Comparison of ENCODE assay signal across 8 cellular contexts in genomic region chr19:10379880-10380310, GRCh38. TPM values are rescaled to one million over a fixed set of nuclear protein-coding genes. Genes with fewer than 3 reads are reported as not detected.
A peak's percentile ranks its signal among the peaks of the same experiment; 100 is the strongest.
DNase-seq lines count a peak whose midpoint lies in the region; ATAC-seq, FAIRE-seq and TF ChIP-seq lines count a peak whose summit lies in the region.

No MANE protein-coding gene starts in this region.

- CTCF ChIA-PET in A549 (lab: Yijun Ruan, JAX) = interaction anchor here (0.9 to 6.1 kb wide), 7 partner anchors 9 to 337 kb away, joined by 3 to 31 read pairs (median 20); partner anchors contain the start of genes DNM2, ICAM1 and ICAM4

- H3K4me2 ChIP-seq in A549 = peak overlapping the region; percentile 75

- peak overlapping the region; percentile 92 to 97 for H3K27ac ChIP-seq in A549
- H3K27ac ChIP-seq in lower lobe of right lung = peak overlapping the region; percentile 87
- peak overlapping the region; percentile 81 for H3K27ac ChIP-seq in uterus

- no peaks in the 10 kb centered on the region for H3K27me3 ChIP-seq in H7 (ENCODE audit: control insufficient read depth, insufficient read depth, low read length)
- H3K27me3 ChIP-seq in lower lobe of right lung (ENCODE audit: low read depth) = no peaks in the 10 kb centered on the region
- no peaks in the 10 kb centered on the region for H3K27me3 ChIP-seq in uterus

- TF ChIP-seq RAD21 in A549 (conservative IDR thresholded peaks at IDR 0.05 in 1 of 2, IDR thresholded peaks at IDR 0.05 in 1 of 2) = no peak

- intact Hi-C loops in lower lobe of right lung (cut with DNase I) (no loop called here), uterus (cut with DNase I; ENCODE audit: low total_unique reads) (loop anchor here (10.0 kb wide), 1 partner anchor 45 kb away; the partner anchor contains the start of genes ICAM3 and RAVER1)

- WGBS in A549 (ENCODE audit: missing lambda C conversion rate) = 2% methylated on average over 9 of the region's 9 CpGs

- no peak for TF ChIP-seq CTCF in A549 (IDR thresholded peaks at IDR 0.05)
- TF ChIP-seq CTCF in lower lobe of right lung (IDR thresholded peaks at IDR 0.05) = no peak
- no peak for TF ChIP-seq CTCF in uterus (IDR thresholded peaks at IDR 0.05)

- H3K9me3 ChIP-seq in A549 (no peaks in the 10 kb centered on the region), lower lobe of right lung (no peaks in the 10 kb centered on the region), uterus (no peaks in the 10 kb centered on the region)

- DNase-seq in A549 (ENCODE audit: low read depth in 1 of 2, low spot score in 1 of 2) (no peak), H7 (peak; percentile 69), astrocyte of the hippocampus (ENCODE audit: low read depth, low spot score) (peak; percentile 11), lower lobe of right lung (no peak), uterus (no peak), cerebellar nuclear complex (lab: John Stamatoyannopoulos, UW) (no peak), SHP77 (lab: John Stamatoyannopoulos, UW) (no peak), NAMALWA (ENCODE audit: low spot score) (no peak)

- POLR2A ChIA-PET in A549 (lab: Yijun Ruan, JAX) = interaction anchor here (0.6 to 1.8 kb wide), 9 partner anchors 9 to 121 kb away, joined by 3 to 12 read pairs (median 4); partner anchors contain the start of genes ICAM1, ICAM5 and RAVER1

- TF ChIP-seq POLR2A in A549 (IDR thresholded peaks at IDR 0.05; ENCODE audit: low read length) = no peak
- no peak for TF ChIP-seq POLR2A in uterus (IDR thresholded peaks at IDR 0.05)

- H3K36me3 ChIP-seq in H7 (replicated peaks; ENCODE audit: control insufficient read depth, insufficient read depth, low read length) (no peaks in the 10 kb centered on the region; the same call in 1 of the 2 replicates), lower lobe of right lung (peaks cover 25% of the 10 kb centered on the region), uterus (no peaks in the 10 kb centered on the region)

- H3K4me3 ChIP-seq in A549 = peak overlapping the region; percentile 91
- peak overlapping the region; percentile 96 for H3K4me3 ChIP-seq in H7 (ENCODE audit: insufficient read depth, low read depth, low read length)
- peak overlapping the region; percentile 87 for H3K4me3 ChIP-seq in lower lobe of right lung
- peak overlapping the region; percentile 78 to 89 for H3K4me3 ChIP-seq in uterus

- FAIRE-seq in A549 (lab: Jason Lieb, UNC) = no peak

- H3K4me1 ChIP-seq in A549 (peaks cover 9% of the 10 kb centered on the region; the same call in 1 of the 3 replicates), lower lobe of right lung (peaks cover 18% of the 10 kb centered on the region), uterus (no peaks in the 10 kb centered on the region)

- ATAC-seq in A549 (peak; percentile 17 to 21; a peak in 4 of 6 replicates), lower lobe of right lung (peak in 1 of 2 donors; percentile 0)

- TF ChIP-seq EP300 in A549 (IDR thresholded peaks at IDR 0.05) = no peak

TF ChIP-seq in A549, 52 proteins besides CTCF, POLR2A, EP300 and RAD21:
- TF ChIP-seq KDM1A (IDR thresholded peaks at IDR 0.05; ENCODE audit: low read depth) (0 out of 2 replicates have a peak, but pooled peaks have one; percentile 24), CHD4 (IDR thresholded peaks at IDR 0.05; ENCODE audit: borderline replicate concordance) (no peak), ESRRA (IDR thresholded peaks at IDR 0.05; ENCODE audit: borderline replicate concordance, low read length) (no peak), MAZ (IDR thresholded peaks at IDR 0.05; ENCODE audit: borderline replicate concordance, low read depth, low read length) (no peak), TFCP2L1 (CRISPR knock-in tag; IDR thresholded peaks at IDR 0.05) (no peak), KDM5A (IDR thresholded peaks at IDR 0.05) (no peak), PHF8 (IDR thresholded peaks at IDR 0.05; ENCODE audit: borderline replicate concordance, low read depth) (peak; percentile 58; the same call in 1 of the 2 replicates), ZSCAN20 (CRISPR knock-in tag; IDR thresholded peaks at IDR 0.05) (no peak)

RNA-seq across cellular contexts. Expression of gene TYK2, which starts 0.5 kb away (rescaled TPM):
- 17.0 and 41.4 TPM in 2 replicates for polyA plus RNA-seq in A549 (2011; rRNA removed)
- 45.6 and 49.9 TPM in 2 replicates for polyA plus RNA-seq in A549 (2012; cell fraction: cytosol; rRNA removed)
- polyA plus RNA-seq in A549 (2012; cell fraction: nucleus; rRNA removed) = 275 and 321 TPM in 2 replicates
- polyA plus RNA-seq in A549 (2017; fragmentation: RNase III; extraction: RNeasy Plus Mini Kit Qiagen cat#74134 plus additional on column Dnase treatment) = 51.9 to 65.6 TPM (median 57.1 TPM) in 3 replicates
- 29.5 and 37.4 TPM in 2 replicates for polyA minus RNA-seq in A549 (2011; rRNA and poly(A)+ RNA removed)
- total RNA-seq in H7 (2014; rRNA removed; shearing (Covaris generic)) = 48.0 and 48.3 TPM in 2 replicates
- total RNA-seq in lower lobe of right lung = 164 TPM
- 100 to 1,000 TPM in 1 of 4 donors, 10 to 100 TPM in 3; 22.0 to 112 (median 67.8) TPM for total RNA-seq in uterus

RNA-seq across cellular contexts. Expression of gene CDC37, which starts 23.4 kb away (rescaled TPM):
- polyA plus RNA-seq in A549 (2011; rRNA removed) = 125 and 152 TPM in 2 replicates
- polyA plus RNA-seq in A549 (2012; cell fraction: cytosol; rRNA removed) = 336 and 384 TPM in 2 replicates
- polyA plus RNA-seq in A549 (2012; cell fraction: nucleus; rRNA removed) = 630 and 656 TPM in 2 replicates
- polyA plus RNA-seq in A549 (2017; fragmentation: RNase III; extraction: RNeasy Plus Mini Kit Qiagen cat#74134 plus additional on column Dnase treatment) = 214 to 236 TPM (median 220 TPM) in 3 replicates
- polyA minus RNA-seq in A549 (2011; rRNA and poly(A)+ RNA removed) = 57.2 and 58.2 TPM in 2 replicates
- 226 and 254 TPM in 2 replicates for total RNA-seq in H7 (2014; rRNA removed; shearing (Covaris generic))
- 154 TPM for total RNA-seq in lower lobe of right lung
- total RNA-seq in uterus = 100 to 1,000 TPM in 2 of 4 donors, 10 to 100 TPM in 2; 41.5 to 163 (median 129) TPM

RNA-seq across cellular contexts. Expression of gene PDE4A, which starts 40.4 kb away (rescaled TPM):
- polyA plus RNA-seq in A549 (2011; rRNA removed) (1.2 and 2.2 TPM in 2 replicates), A549 (2017; fragmentation: RNase III; extraction: RNeasy Plus Mini Kit Qiagen cat#74134 plus additional on column Dnase treatment) (3.7 to 3.9 TPM (median 3.9 TPM) in 3 replicates)
- polyA plus RNA-seq in A549 (2012; cell fraction: cytosol; rRNA removed) = 2.4 and 3.5 TPM in 2 replicates
- 4.6 and 5.4 TPM in 2 replicates for polyA plus RNA-seq in A549 (2012; cell fraction: nucleus; rRNA removed)
- 5.6 and 7.0 TPM in 2 replicates for polyA minus RNA-seq in A549 (2011; rRNA and poly(A)+ RNA removed)
- 2.3 and 2.6 TPM in 2 replicates for total RNA-seq in H7 (2014; rRNA removed; shearing (Covaris generic))
- total RNA-seq in lower lobe of right lung (35.9 TPM), uterus (10 to 100 TPM in 1 of 4 donors, 1 to 10 TPM in 3; 3.2 to 10.6 (median 4.1) TPM)

RNA-seq across cellular contexts. Expression of gene ICAM3, which starts 40.5 kb away (rescaled TPM):
- polyA plus RNA-seq in A549 (2011; rRNA removed) (4.7 and 5.3 TPM in 2 replicates), A549 (2017; fragmentation: RNase III; extraction: RNeasy Plus Mini Kit Qiagen cat#74134 plus additional on column Dnase treatment) (6.2 to 7.3 TPM (median 6.6 TPM) in 3 replicates)
- 11.2 and 11.4 TPM in 2 replicates for polyA plus RNA-seq in A549 (2012; cell fraction: cytosol; rRNA removed)
- polyA plus RNA-seq in A549 (2012; cell fraction: nucleus; rRNA removed) = 4.3 and 5.1 TPM in 2 replicates
- 4.4 and 6.0 TPM in 2 replicates for polyA minus RNA-seq in A549 (2011; rRNA and poly(A)+ RNA removed)
- total RNA-seq in H7 (2014; rRNA removed; shearing (Covaris generic)) = 15.2 and 16.1 TPM in 2 replicates
- total RNA-seq in lower lobe of right lung (33.0 TPM), uterus (10 to 100 TPM in 1 of 4 donors, 1 to 10 TPM in 3; 3.0 to 65.3 (median 6.2) TPM)

RNA-seq across cellular contexts. Expression of gene RAVER1, which starts 46.6 kb away (rescaled TPM):
- polyA plus RNA-seq in A549 (2011; rRNA removed) (1.8 and 3.0 TPM in 2 replicates), A549 (2017; fragmentation: RNase III; extraction: RNeasy Plus Mini Kit Qiagen cat#74134 plus additional on column Dnase treatment) (20.4 to 22.1 TPM (median 21.4 TPM) in 3 replicates)
- 12.5 and 20.2 TPM in 2 replicates for polyA plus RNA-seq in A549 (2012; cell fraction: cytosol; rRNA removed)
- 26.1 and 45.9 TPM in 2 replicates for polyA plus RNA-seq in A549 (2012; cell fraction: nucleus; rRNA removed)
- 2.4 and 3.4 TPM in 2 replicates for polyA minus RNA-seq in A549 (2011; rRNA and poly(A)+ RNA removed)
- 32.2 and 36.1 TPM in 2 replicates for total RNA-seq in H7 (2014; rRNA removed; shearing (Covaris generic))
- total RNA-seq in lower lobe of right lung (29.6 TPM), uterus (10 to 100 TPM in 3 of 4 donors, 1 to 10 TPM in 1; 7.4 to 42.4 (median 16.4) TPM)

Comparison
In these comparisons a context has a peak if more than half of its experiments do, and no peak if none do; other contexts are left out.
1. DNase-seq: peak in H7 (single experiment) and astrocyte of the hippocampus (single experiment); none in A549 (0 of 2), lower lobe of right lung (single experiment), uterus (0 of 2), cerebellar nuclear complex (0 of 2), SHP77 (0 of 2) and NAMALWA (single experiment).
2. Peak in every context shown above with its lines, with median percentiles within 50 percentile points of each other: H3K27ac ChIP-seq and H3K4me3 ChIP-seq.